8 cellular contexts compared by ENCODE assay signal in genomic region chr3:8500966-8501365, GRCh38. TPM values are rescaled to one million over a fixed set of nuclear protein-coding genes. Genes with fewer than 3 reads are reported as not detected.
DNase-seq lines count a peak whose midpoint lies in the region; TF ChIP-seq lines count a peak whose summit lies in the region.

No MANE protein-coding gene starts in this region.

- H3K9me3 ChIP-seq in GM23248 (ENCODE audit: low read depth), result no peaks in the 10 kb centered on the region
- no peaks in the 10 kb centered on the region for H3K9me3 ChIP-seq in hepatocyte (ENCODE audit: low read depth)

- no peaks in the 10 kb centered on the region for H3K9me3 Mint-ChIP-seq in activated T-helper 1 cell treated with anti-CD3 and anti-CD28 coated beads, Interleukin-12 subunit alpha, Interleukin-12 subunit beta, Interleukin-2, Interleukin-4 antibody, amounts not matched to agents 30 ng/mL and 10 ng/mL and 1 ng/mL, durations not matched to agents 14 hours and 24 hours and 36 hours

- 2% methylated on average over 10 of the region's 10 CpGs for WGBS in GM23248 (ENCODE audit: low coverage in 1 of 2, low lambda C conversion rate in 2 of 2, missing lambda C conversion rate in 2 of 2), 2 experiments
- 14% methylated on average over 8 of the region's 10 CpGs for WGBS in hepatocyte (ENCODE audit: low lambda C conversion rate, missing lambda C conversion rate)

- DNase-seq in GM23248, result no peak
- no peak for DNase-seq in activated T-helper 1 cell treated with anti-CD3 and anti-CD28 coated beads, Interleukin-12 subunit alpha, Interleukin-12 subunit beta, Interleukin-2, Interleukin-4 antibody, amounts not matched to agents 30 ng/mL and 10 ng/mL and 1 ng/mL, durations not matched to agents 14 hours and 24 hours and 36 hours (ENCODE audit: low spot score)
- DNase-seq in hepatocyte (ENCODE audit: low spot score), result no peak
- no peak for DNase-seq in skeletal muscle cell (ENCODE audit: low read depth)
- DNase-seq in NCI-H526 treated with DMSO at 0.1 percent for 48 hours (lab: John Stamatoyannopoulos, UW), result no peak
- DNase-seq in NCI-H2196 treated with DMSO at 0.1 percent for 48 hours (lab: John Stamatoyannopoulos, UW; ENCODE audit: unreplicated experiment), result no peak
- DNase-seq in GM13977 (ENCODE audit: low spot score), result no peak
- no peak for DNase-seq in cerebellum (ENCODE audit: low spot score)

- H3K79me2 ChIP-seq in GM23248 (ENCODE audit: insufficient read depth) (peaks cover 35% of the 10 kb centered on the region), hepatocyte (peaks cover 12% of the 10 kb centered on the region)

- H3K4me2 ChIP-seq in GM23248 (ENCODE audit: unreplicated experiment) (peak overlapping the region; percentile 99), hepatocyte (peak overlapping the region; percentile 81)

- peak overlapping the region; percentile 73 for H2AFZ ChIP-seq in GM23248
- H2AFZ ChIP-seq in hepatocyte, result peak overlapping the region; percentile 36

- no peaks in the 10 kb centered on the region for H3K36me3 ChIP-seq in GM23248 (ENCODE audit: low read depth)
- no peaks in the 10 kb centered on the region for H3K36me3 ChIP-seq in hepatocyte (replicated peaks; ENCODE audit: insufficient read depth, low read depth)

- TF ChIP-seq CTCF in hepatocyte (IDR thresholded peaks at IDR 0.05; ENCODE audit: poor library complexity), result no peak
- no peak for TF ChIP-seq CTCF in GM13977 (IDR thresholded peaks at IDR 0.05; ENCODE audit: extremely low read depth, insufficient read depth, missing control alignments)

- no peaks in the 10 kb centered on the region for H4K20me1 ChIP-seq in GM23248 (ENCODE audit: insufficient read depth)
- no peaks in the 10 kb centered on the region for H4K20me1 ChIP-seq in hepatocyte (ENCODE audit: insufficient read depth, poor library complexity, severe bottlenecking)

- H3K9ac ChIP-seq in GM23248, result peak overlapping the region; percentile 86

- peak overlapping the region; percentile 79 for H3K27ac ChIP-seq in GM23248
- H3K27ac ChIP-seq in hepatocyte, result peak overlapping the region; percentile 88

- in situ Hi-C loops in GM23248 (cut with MboI), result no loop called here
- in situ Hi-C loops in GM13977 (cut with MboI; ENCODE audit: low pct_unique_long_range_greater_than_20kb, low sequenced_read_pairs, unreplicated experiment), result no loop called here

- H3F3A ChIP-seq in GM23248 (ENCODE audit: insufficient read depth), result peaks cover 59% of the 10 kb centered on the region

- intact Hi-C loops in activated T-helper 1 cell treated with anti-CD3 and anti-CD28 coated beads, Interleukin-12 subunit alpha, Interleukin-12 subunit beta, Interleukin-2, Interleukin-4 antibody, amounts not matched to agents 30 ng/mL and 10 ng/mL and 1 ng/mL, durations not matched to agents 14 hours and 24 hours and 36 hours (cut with micrococcal nuclease), result no loop called here

- H3K9me2 ChIP-seq in GM23248 (ENCODE audit: insufficient read depth) (no peaks in the 10 kb centered on the region), hepatocyte (replicated peaks; ENCODE audit: insufficient read depth) (no peaks in the 10 kb centered on the region)

- H3K4me1 ChIP-seq in GM23248 (ENCODE audit: insufficient read depth), result peaks cover 41% of the 10 kb centered on the region
- peaks cover 35% of the 10 kb centered on the region for H3K4me1 ChIP-seq in hepatocyte (ENCODE audit: insufficient read depth)

- peaks cover 9% of the 10 kb centered on the region for H3K4me1 Mint-ChIP-seq in activated T-helper 1 cell treated with anti-CD3 and anti-CD28 coated beads, Interleukin-12 subunit alpha, Interleukin-12 subunit beta, Interleukin-2, Interleukin-4 antibody, amounts not matched to agents 30 ng/mL and 10 ng/mL and 1 ng/mL, durations not matched to agents 14 hours and 24 hours and 36 hours (ENCODE audit: low read depth)

- H3K27me3 ChIP-seq in GM23248 (replicated peaks; ENCODE audit: insufficient read depth) (no peaks in the 10 kb centered on the region), hepatocyte (no peaks in the 10 kb centered on the region)

- H3K27ac Mint-ChIP-seq in activated T-helper 1 cell treated with anti-CD3 and anti-CD28 coated beads, Interleukin-12 subunit alpha, Interleukin-12 subunit beta, Interleukin-2, Interleukin-4 antibody, amounts not matched to agents 30 ng/mL and 10 ng/mL and 1 ng/mL, durations not matched to agents 14 hours and 24 hours and 36 hours, result no peak overlapping the region

- H3K4me3 ChIP-seq in GM23248 (peak overlapping the region; percentile 84), hepatocyte (peak overlapping the region; percentile 13), skeletal muscle cell (ENCODE audit: low read depth, low read length) (peak overlapping the region; percentile 62)

- H3K4me3 Mint-ChIP-seq in activated T-helper 1 cell treated with anti-CD3 and anti-CD28 coated beads, Interleukin-12 subunit alpha, Interleukin-12 subunit beta, Interleukin-2, Interleukin-4 antibody, amounts not matched to agents 30 ng/mL and 10 ng/mL and 1 ng/mL, durations not matched to agents 14 hours and 24 hours and 36 hours, result peak overlapping the region; percentile 56

- H3K27me3 Mint-ChIP-seq in activated T-helper 1 cell treated with anti-CD3 and anti-CD28 coated beads, Interleukin-12 subunit alpha, Interleukin-12 subunit beta, Interleukin-2, Interleukin-4 antibody, amounts not matched to agents 30 ng/mL and 10 ng/mL and 1 ng/mL, durations not matched to agents 14 hours and 24 hours and 36 hours (ENCODE audit: insufficient read depth), result peaks cover 20% of the 10 kb centered on the region

- no peaks in the 10 kb centered on the region for H3K36me3 Mint-ChIP-seq in activated T-helper 1 cell treated with anti-CD3 and anti-CD28 coated beads, Interleukin-12 subunit alpha, Interleukin-12 subunit beta, Interleukin-2, Interleukin-4 antibody, amounts not matched to agents 30 ng/mL and 10 ng/mL and 1 ng/mL, durations not matched to agents 14 hours and 24 hours and 36 hours (ENCODE audit: low read depth)

RNA-seq across cellular contexts. Expression of gene LMCD1, which starts 0.7 kb away (rescaled TPM):
- 149 and 259 TPM in 2 replicates for total RNA-seq in GM23248 (2014; rRNA removed; shearing (Covaris generic))
- polyA plus RNA-seq in GM23248 (2016; fragmentation: Nextera tagmentation; extraction: Ambion mirVana) (187 and 189 TPM in 2 replicates), hepatocyte (325 and 347 TPM in 2 replicates)
- total RNA-seq in activated T-helper 1 cell treated with anti-CD3 and anti-CD28 coated beads, Interleukin-12 subunit alpha, Interleukin-12 subunit beta, Interleukin-2, Interleukin-4 antibody, amounts not matched to agents 30 ng/mL and 10 ng/mL and 1 ng/mL, durations not matched to agents 14 hours and 24 hours and 36 hours, result 0.52 and 0.83 TPM in 2 replicates
- total RNA-seq in hepatocyte (185 and 195 TPM in 2 replicates), cerebellum (3.4 TPM)

Comparison
In these comparisons a context has a peak if more than half of its experiments do, and no peak if none do; other contexts are left out.
1. H3K4me3 ChIP-seq: peak in every context shown above with its lines; median percentile 84 in GM23248; 62 in skeletal muscle cell; 13 in hepatocyte.
2. RNA of gene LMCD1, which starts 0.7 kb away (total RNA-seq): 149 to 259 TPM in GM23248 and 185 to 195 TPM in hepatocyte; 3.4 TPM in cerebellum (single experiment) and 0.52 to 0.83 TPM in activated T-helper 1 cell treated with anti-CD3 and anti-CD28 coated beads, Interleukin-12 subunit alpha, Interleukin-12 subunit beta, Interleukin-2, Interleukin-4 antibody, amounts not matched to agents 30 ng/mL and 10 ng/mL and 1 ng/mL, durations not matched to agents 14 hours and 24 hours and 36 hours; every median in the first group is over 10 times any median in the second.